Comparison of ENCODE assay signal across 1 cellular context in the genomic region with DNA sequence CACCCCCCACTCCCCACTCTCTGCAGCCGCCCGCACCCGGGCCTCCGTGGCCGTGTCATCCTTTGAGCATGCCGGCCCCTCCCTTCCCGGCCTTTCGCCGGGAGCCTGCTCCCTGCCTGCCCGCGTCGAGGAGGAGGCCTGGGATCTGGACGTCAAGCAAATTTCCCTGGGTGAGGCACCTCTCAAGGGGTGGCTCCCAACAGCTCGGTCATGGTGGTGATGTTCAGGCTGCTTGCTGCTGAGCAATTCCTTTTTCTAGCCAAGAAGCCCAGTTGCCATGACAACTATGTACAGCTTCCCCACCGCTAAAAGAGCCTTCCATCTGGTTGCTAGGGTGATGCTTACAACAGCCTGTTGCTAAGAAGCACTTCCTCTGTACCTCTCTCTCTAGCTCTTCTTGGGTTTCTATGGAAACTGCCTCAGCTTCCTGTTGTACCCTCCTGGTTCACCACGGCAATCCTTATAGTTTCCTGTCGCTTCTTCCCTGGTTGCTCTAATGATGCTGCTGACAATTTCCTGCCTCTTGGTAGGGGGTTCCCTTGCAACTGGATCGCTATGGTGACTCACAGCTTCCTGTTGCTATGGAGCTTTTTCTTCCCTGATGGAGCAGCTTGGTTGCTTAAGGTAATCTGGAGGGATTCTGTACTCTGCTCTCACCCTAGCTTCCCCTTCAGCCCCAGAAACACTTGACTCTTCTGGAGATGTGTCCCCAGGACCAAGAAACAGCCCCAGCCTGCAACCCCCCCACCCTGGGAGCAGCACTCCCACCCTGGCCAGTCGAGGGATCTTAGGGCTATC.
A peak's percentile ranks its signal among the peaks of the same experiment; 100 is the strongest.
TF ChIP-seq lines count a peak whose summit lies in the region.

No MANE protein-coding gene starts in this region.

TF ChIP-seq in neural cell, 6 proteins besides CTCF, POLR2A, EP300 and RAD21:
- TF ChIP-seq EZH2 (IDR thresholded peaks at IDR 0.05; ENCODE audit: borderline replicate concordance, insufficient read depth, low read length, poor library complexity, severe bottlenecking) (no peak), POLR2AphosphoS5 (IDR thresholded peaks at IDR 0.05) (peak; percentile 65), MXI1 (conservative IDR thresholded peaks at IDR 0.05; ENCODE audit: poor library complexity, severe bottlenecking) (peak; percentile 94), TAF1 (IDR thresholded peaks at IDR 0.05; ENCODE audit: low read depth) (no peak)
- TF ChIP-seq, protein P1, sequence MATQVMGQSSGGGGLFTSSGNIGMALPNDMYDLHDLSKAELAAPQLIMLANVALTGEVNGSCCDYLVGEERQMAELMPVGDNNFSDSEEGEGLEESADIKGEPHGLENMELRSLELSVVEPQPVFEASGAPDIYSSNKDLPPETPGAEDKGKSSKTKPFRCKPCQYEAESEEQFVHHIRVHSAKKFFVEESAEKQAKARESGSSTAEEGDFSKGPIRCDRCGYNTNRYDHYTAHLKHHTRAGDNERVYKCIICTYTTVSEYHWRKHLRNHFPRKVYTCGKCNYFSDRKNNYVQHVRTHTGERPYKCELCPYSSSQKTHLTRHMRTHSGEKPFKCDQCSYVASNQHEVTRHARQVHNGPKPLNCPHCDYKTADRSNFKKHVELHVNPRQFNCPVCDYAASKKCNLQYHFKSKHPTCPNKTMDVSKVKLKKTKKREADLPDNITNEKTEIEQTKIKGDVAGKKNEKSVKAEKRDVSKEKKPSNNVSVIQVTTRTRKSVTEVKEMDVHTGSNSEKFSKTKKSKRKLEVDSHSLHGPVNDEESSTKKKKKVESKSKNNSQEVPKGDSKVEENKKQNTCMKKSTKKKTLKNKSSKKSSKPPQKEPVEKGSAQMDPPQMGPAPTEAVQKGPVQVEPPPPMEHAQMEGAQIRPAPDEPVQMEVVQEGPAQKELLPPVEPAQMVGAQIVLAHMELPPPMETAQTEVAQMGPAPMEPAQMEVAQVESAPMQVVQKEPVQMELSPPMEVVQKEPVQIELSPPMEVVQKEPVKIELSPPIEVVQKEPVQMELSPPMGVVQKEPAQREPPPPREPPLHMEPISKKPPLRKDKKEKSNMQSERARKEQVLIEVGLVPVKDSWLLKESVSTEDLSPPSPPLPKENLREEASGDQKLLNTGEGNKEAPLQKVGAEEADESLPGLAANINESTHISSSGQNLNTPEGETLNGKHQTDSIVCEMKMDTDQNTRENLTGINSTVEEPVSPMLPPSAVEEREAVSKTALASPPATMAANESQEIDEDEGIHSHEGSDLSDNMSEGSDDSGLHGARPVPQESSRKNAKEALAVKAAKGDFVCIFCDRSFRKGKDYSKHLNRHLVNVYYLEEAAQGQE (IDR thresholded peaks at IDR 0.05; ENCODE audit: borderline replicate concordance), result peak; percentile 43
